In the genomic region with DNA sequence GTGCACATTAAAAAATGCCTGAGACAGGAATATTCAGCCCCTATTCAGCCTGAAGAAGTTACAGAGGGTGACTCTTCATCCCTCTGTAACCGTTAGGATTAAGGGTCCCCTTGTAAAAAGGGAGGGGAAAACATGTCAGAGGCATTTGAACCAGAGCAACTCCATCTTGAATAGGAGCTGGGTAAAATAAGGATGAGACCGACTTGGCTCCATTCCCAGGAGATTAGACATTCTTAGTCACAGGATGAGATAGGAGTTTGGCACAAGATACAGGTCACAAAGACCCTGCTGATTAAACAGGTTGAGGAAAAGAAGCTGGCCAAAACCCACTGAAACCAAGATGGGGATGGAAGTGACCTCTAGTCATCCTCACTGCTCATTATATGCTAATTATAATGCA, we compare ENCODE assay signal across 24 cellular contexts. TPM values are rescaled to one million over a fixed set of nuclear protein-coding genes. Genes with fewer than 3 reads are reported as not detected.
DNase-seq lines count a peak whose midpoint lies in the region; ATAC-seq and TF ChIP-seq lines count a peak whose summit lies in the region.
"Had no signal": no experiment of that assay in that cellular context is flagged by ENCODE, and none has a peak within 500 bp of the region (broad histone marks: within the 10 kb centered on the region; RNA-seq: fewer than 3 reads in every experiment).

No MANE protein-coding gene starts in this region.

- intact Hi-C loops in esophagus muscularis mucosa (cut with DNase I), result no loop called here

- no peak overlapping the region for H3K9ac ChIP-seq in SK-N-SH
- H3K9ac ChIP-seq: BLaER1 had no signal

- H3K9me3 ChIP-seq in SK-N-SH (no peaks in the 10 kb centered on the region), esophagus muscularis mucosa (no peaks in the 10 kb centered on the region)
- H3K9me3 ChIP-seq: BLaER1, stomach had no signal

- TF ChIP-seq POLR2A in esophagus muscularis mucosa (IDR thresholded peaks at IDR 0.05; ENCODE audit: low read depth), result no peak

- peak in 1 of 2 experiments; percentile 34; a peak in 1 of 4 replicates for TF ChIP-seq EP300 in SK-N-SH (IDR thresholded peaks at IDR 0.05; ENCODE audit: borderline replicate concordance in 1 of 2, low read depth in 1 of 2, low read length in 1 of 2)
- no peak for TF ChIP-seq EP300 in esophagus muscularis mucosa (IDR thresholded peaks at IDR 0.05)

- no peaks in the 10 kb centered on the region for H3K36me3 ChIP-seq in SK-N-SH (replicated peaks in 1 of 2; ENCODE audit: control insufficient read depth in 1 of 2, insufficient read depth in 2 of 2, low read length in 1 of 2)
- H3K36me3 ChIP-seq in esophagus muscularis mucosa, result no peaks in the 10 kb centered on the region
- H3K36me3 ChIP-seq: BLaER1, stomach had no signal

- H2AFZ ChIP-seq in SK-N-SH (ENCODE audit: low read depth), result peak overlapping the region; percentile 69

- ATAC-seq in HG03039 (IDR thresholded peaks at IDR 0.05; ENCODE audit: unreplicated experiment), result no peak
- ATAC-seq: activated CD8-positive, alpha-beta T cell treated with anti-CD3 and anti-CD28 coated beads for 36 hours; natural killer cell treated with Interleukin-12 subunit alpha and Interleukin-12 subunit beta and Interleukin-15 and Interleukin-18, amount 100 ng/mL, for 72 hours; WTC11 had no signal

- H3K4me3 Mint-ChIP-seq in activated CD4-positive, alpha-beta T cell treated with anti-CD3 and anti-CD28 coated beads, Interleukin-2, amount 10 ng/mL, durations not matched to agents 7 days and 5 days, result no peak overlapping the region
- H3K4me3 Mint-ChIP-seq: activated CD8-positive, alpha-beta T cell treated with anti-CD3 and anti-CD28 coated beads for 36 hours; activated naive CD4-positive, alpha-beta T cell treated with anti-CD3 and anti-CD28 coated beads, Interleukin-2, amount 10 ng/mL, durations not matched to agents 7 days and 5 days; IgD-negative memory B cell; natural killer cell treated with Interleukin-12 subunit alpha and Interleukin-12 subunit beta and Interleukin-15 and Interleukin-18, amount 100 ng/mL, for 72 hours; T-helper 1 cell treated with Interleukin-12 subunit alpha and Interleukin-12 subunit beta and Interleukin-4 antibody, amounts not matched to agents 30 μg/mL and 1 μg/mL, for 36 hours; type B pancreatic cell; WTC11 had no signal

- no peak overlapping the region for H3K4me3 ChIP-seq in SK-N-SH (ENCODE audit: low read depth in 2 of 2, low read length in 1 of 2)
- H3K4me3 ChIP-seq in fibroblast of villous mesenchyme (ENCODE audit: low read depth, low read length), result no peak overlapping the region
- H3K4me3 ChIP-seq in esophagus muscularis mucosa, result no peak overlapping the region
- H3K4me3 ChIP-seq: BLaER1, stomach had no signal

- H3F3A ChIP-seq in SK-N-SH (replicated peaks; ENCODE audit: insufficient read depth), result peaks cover 18% of the 10 kb centered on the region

- peaks cover 2% of the 10 kb centered on the region for H3K27me3 Mint-ChIP-seq in activated CD4-positive, alpha-beta T cell treated with anti-CD3 and anti-CD28 coated beads, Interleukin-2, amount 10 ng/mL, durations not matched to agents 7 days and 5 days
- H3K27me3 Mint-ChIP-seq: activated CD8-positive, alpha-beta T cell treated with anti-CD3 and anti-CD28 coated beads for 36 hours; natural killer cell treated with Interleukin-12 subunit alpha and Interleukin-12 subunit beta and Interleukin-15 and Interleukin-18, amount 100 ng/mL, for 72 hours had no signal

- no peaks in the 10 kb centered on the region for H3K9me2 ChIP-seq in SK-N-SH

- 4% methylated on average over 2 of the region's 2 CpGs for WGBS in SK-N-SH (ENCODE audit: low lambda C conversion rate)
- 68% methylated on average over 2 of the region's 2 CpGs for WGBS in esophagus muscularis mucosa

- no peak for TF ChIP-seq RAD21 in SK-N-SH (IDR thresholded peaks at IDR 0.05; ENCODE audit: low read length)

- H3K79me2 ChIP-seq in SK-N-SH (ENCODE audit: insufficient read depth), result no peaks in the 10 kb centered on the region

- H3K27me3 ChIP-seq in SK-N-SH (ENCODE audit: insufficient read depth) (no peaks in the 10 kb centered on the region), esophagus muscularis mucosa (no peaks in the 10 kb centered on the region)
- H3K27me3 ChIP-seq: BLaER1, stomach had no signal

- H3K36me3 Mint-ChIP-seq in activated CD4-positive, alpha-beta T cell treated with anti-CD3 and anti-CD28 coated beads, Interleukin-2, amount 10 ng/mL, durations not matched to agents 7 days and 5 days (ENCODE audit: low read depth), result no peaks in the 10 kb centered on the region
- H3K36me3 Mint-ChIP-seq: activated naive CD4-positive, alpha-beta T cell treated with anti-CD3 and anti-CD28 coated beads, Interleukin-2, amount 10 ng/mL, durations not matched to agents 7 days and 5 days; IgD-negative memory B cell; natural killer cell treated with Interleukin-12 subunit alpha and Interleukin-12 subunit beta and Interleukin-15 and Interleukin-18, amount 100 ng/mL, for 72 hours; type B pancreatic cell; WTC11 had no signal

- no peak for DNase-seq in activated CD4-positive, alpha-beta T cell treated with anti-CD3 and anti-CD28 coated beads, Interleukin-2, amount 10 ng/mL, durations not matched to agents 7 days and 5 days
- DNase-seq in activated CD4-positive, alpha-beta T cell treated with anti-CD3 and anti-CD28 coated beads, Interleukin-2, amount 50 U/mL, for 1 hour, result no peak
- DNase-seq in SK-N-SH (no peak), fibroblast of villous mesenchyme (ENCODE audit: low read depth) (peak; percentile 37), esophagus muscularis mucosa (ENCODE audit: extremely low spot score) (no peak)
- DNase-seq in stimulated activated naive CD4-positive, alpha-beta T cell treated with Interleukin-2 at 50 U/mL for 16 hours (lab: John Stamatoyannopoulos, UW), result no peak
- DNase-seq in effector CD4-positive, alpha-beta T cell, result no peak
- DNase-seq: activated CD8-positive, alpha-beta T cell treated with anti-CD3 and anti-CD28 coated beads for 36 hours; activated naive CD4-positive, alpha-beta T cell treated with anti-CD3 and anti-CD28 coated beads, Interleukin-2, amount 10 ng/mL, durations not matched to agents 7 days and 5 days; activated T-cell treated with anti-CD3 and anti-CD28 coated beads, Interleukin-2, amount 50 U/mL, for 1 hour; Calu3; hippocampal formation; kidney; mesenchymal stem cell; NCI-H1930; posterior cingulate gyrus; stomach had no signal

- H3K27ac Mint-ChIP-seq in activated CD4-positive, alpha-beta T cell treated with anti-CD3 and anti-CD28 coated beads, Interleukin-2, amount 10 ng/mL, durations not matched to agents 7 days and 5 days, result peak overlapping the region; percentile 20
- H3K27ac Mint-ChIP-seq: activated CD8-positive, alpha-beta T cell treated with anti-CD3 and anti-CD28 coated beads for 36 hours; activated naive CD4-positive, alpha-beta T cell treated with anti-CD3 and anti-CD28 coated beads, Interleukin-2, amount 10 ng/mL, durations not matched to agents 7 days and 5 days; IgD-negative memory B cell; T-helper 1 cell treated with Interleukin-12 subunit alpha and Interleukin-12 subunit beta and Interleukin-4 antibody, amounts not matched to agents 30 μg/mL and 1 μg/mL, for 36 hours; type B pancreatic cell; WTC11 had no signal

- peaks cover under 1% of the 10 kb centered on the region for H3K4me1 Mint-ChIP-seq in activated CD4-positive, alpha-beta T cell treated with anti-CD3 and anti-CD28 coated beads, Interleukin-2, amount 10 ng/mL, durations not matched to agents 7 days and 5 days
- H3K4me1 Mint-ChIP-seq: WTC11 had no signal

- H3K4me1 ChIP-seq in SK-N-SH (ENCODE audit: control insufficient read depth in 1 of 2, insufficient read depth in 2 of 2, low read depth in 1 of 2, low read length in 1 of 2) (peaks cover 0 to 21% of the 10 kb centered on the region in 2 experiments; a peak in 2 of 4 replicates), esophagus muscularis mucosa (peaks cover 0 to 46% (median 44%) of the 10 kb centered on the region in 4 donors)

- no peak overlapping the region; a peak in 1 of 4 replicates for H3K27ac ChIP-seq in SK-N-SH (ENCODE audit: low read depth in 2 of 2, low read length in 1 of 2)
- no peak overlapping the region for H3K27ac ChIP-seq in esophagus muscularis mucosa (replicated peaks in 1 of 4)
- H3K27ac ChIP-seq: BLaER1, stomach had no signal

- no peaks in the 10 kb centered on the region for H4K20me1 ChIP-seq in SK-N-SH (ENCODE audit: insufficient read depth)
- H4K20me1 ChIP-seq: BLaER1 had no signal

- H3K9me3 Mint-ChIP-seq in activated CD4-positive, alpha-beta T cell treated with anti-CD3 and anti-CD28 coated beads, Interleukin-2, amount 10 ng/mL, durations not matched to agents 7 days and 5 days, result no peaks in the 10 kb centered on the region
- H3K9me3 Mint-ChIP-seq: activated CD8-positive, alpha-beta T cell treated with anti-CD3 and anti-CD28 coated beads for 36 hours; activated naive CD4-positive, alpha-beta T cell treated with anti-CD3 and anti-CD28 coated beads, Interleukin-2, amount 10 ng/mL, durations not matched to agents 7 days and 5 days; IgD-negative memory B cell; natural killer cell treated with Interleukin-12 subunit alpha and Interleukin-12 subunit beta and Interleukin-15 and Interleukin-18, amount 100 ng/mL, for 72 hours; T-helper 1 cell treated with Interleukin-12 subunit alpha and Interleukin-12 subunit beta and Interleukin-4 antibody, amounts not matched to agents 30 μg/mL and 1 μg/mL, for 36 hours; type B pancreatic cell; WTC11 had no signal

- TF ChIP-seq CTCF in SK-N-SH (IDR thresholded peaks at IDR 0.05), result no peak
- TF ChIP-seq CTCF in fibroblast of villous mesenchyme (IDR thresholded peaks at IDR 0.05; ENCODE audit: insufficient read depth, low read depth, low read length), result no peak
- no peak for TF ChIP-seq CTCF in esophagus muscularis mucosa (IDR thresholded peaks at IDR 0.05)

- POLR2A ChIA-PET in activated CD4-positive, alpha-beta T cell treated with anti-CD3 and anti-CD28 coated beads, Interleukin-2, amount 10 ng/mL, durations not matched to agents 7 days and 5 days (lab: Charles Lee), result no interaction called here
- POLR2A ChIA-PET in SK-N-SH (lab: Yijun Ruan, JAX), result no interaction called here

- CTCF ChIA-PET in activated CD4-positive, alpha-beta T cell treated with anti-CD3 and anti-CD28 coated beads, Interleukin-2, amount 10 ng/mL, durations not matched to agents 7 days and 5 days (lab: Charles Lee), result no interaction called here
- CTCF ChIA-PET in SK-N-SH (lab: Yijun Ruan, JAX), result no interaction called here

- H3K4me2 ChIP-seq in SK-N-SH, result no peak overlapping the region
- H3K4me2 ChIP-seq: BLaER1 had no signal

TF ChIP-seq in SK-N-SH, 30 proteins besides CTCF, POLR2A, EP300 and RAD21 (continues in another document):
- TF ChIP-seq FOXM1 (IDR thresholded peaks at IDR 0.05; ENCODE audit: low read depth) (no peak), MAX (IDR thresholded peaks at IDR 0.05; ENCODE audit: low read depth) (no peak)

RNA-seq across cellular contexts. Expression of gene MDM1, which starts 19.9 kb away (rescaled TPM):
- total RNA-seq in activated CD4-positive, alpha-beta T cell treated with anti-CD3 and anti-CD28 coated beads, Interleukin-2, amount 10 ng/mL, durations not matched to agents 7 days and 5 days, result 10 to 100 TPM; 25.2 to 28.4 TPM
- 7.4 and 11.2 TPM in 2 replicates for polyA plus RNA-seq in SK-N-SH (2012; rRNA removed)
- 4.4 and 4.6 TPM in 2 replicates for polyA plus RNA-seq in SK-N-SH (2012; cell fraction: cytosol; rRNA removed)
- polyA plus RNA-seq in SK-N-SH (2012; cell fraction: nucleus; rRNA removed), result 18.5 and 41.5 TPM in 2 replicates
- total RNA-seq in fibroblast of villous mesenchyme (13.0 and 13.5 TPM in 2 replicates), esophagus muscularis mucosa (10 to 100 TPM; 11.3 to 33.2 (median 14.7) TPM)
